28 cellular contexts compared by ENCODE assay signal in the genomic region with DNA sequence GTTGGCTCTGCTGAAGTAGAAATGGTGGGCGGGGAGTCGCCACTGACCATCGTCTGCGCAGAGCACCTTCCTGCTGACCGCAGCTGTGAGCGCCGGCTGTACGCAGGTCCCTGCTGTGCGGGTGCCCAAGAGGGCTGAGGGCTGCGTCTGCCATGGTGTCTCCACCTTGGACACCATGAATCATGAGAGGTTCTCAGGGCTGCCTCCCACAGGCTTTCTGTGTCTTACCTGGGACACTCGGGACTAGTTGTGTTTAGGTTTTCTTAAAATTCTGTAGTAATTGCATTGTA. TPM values are rescaled to one million over a fixed set of nuclear protein-coding genes. Genes with fewer than 3 reads are reported as not detected.
DNase-seq lines count a peak whose midpoint lies in the region; ATAC-seq, FAIRE-seq and TF ChIP-seq lines count a peak whose summit lies in the region.
"Had no signal": no experiment of that assay in that cellular context is flagged by ENCODE, and none has a peak within 500 bp of the region (broad histone marks: within the 10 kb centered on the region; RNA-seq: fewer than 3 reads in every experiment).

No MANE protein-coding gene starts in this region.

- no peak for FAIRE-seq in kidney (lab: Jason Lieb, UNC)
- FAIRE-seq: GM12892, TTC549 had no signal

- peaks cover 3 to 4% of the 10 kb centered on the region in 2 donors for H3K36me3 Mint-ChIP-seq in activated T-cell treated with anti-CD3 and anti-CD28 coated beads, Interleukin-2, amount 50 U/mL, for 72 hours (ENCODE audit: insufficient read depth in 2 of 2)
- H3K36me3 Mint-ChIP-seq in activated T-cell treated with anti-CD3 and anti-CD28 coated beads, Interleukin-2, amount 50 U/mL, for 4 hours (ENCODE audit: insufficient read depth): peaks cover 19% of the 10 kb centered on the region

- H3K27ac Mint-ChIP-seq in activated T-cell treated with anti-CD3 and anti-CD28 coated beads, Interleukin-2, amount 50 U/mL, for 72 hours: peak overlapping the region; percentile 33
- H3K27ac Mint-ChIP-seq: immature natural killer cell; stimulated activated naive B cell treated with anti-CD40 and anti-IgM and Interleukin-4, amounts not matched to agents 10 μg/mL and 1 μg/mL and 100 μg/mL, for 72 hours had no signal

- no peaks in the 10 kb centered on the region for H3K27me3 Mint-ChIP-seq in activated T-cell treated with anti-CD3 and anti-CD28 coated beads, Interleukin-2, amount 50 U/mL, for 72 hours (ENCODE audit: low read depth)
- H3K27me3 Mint-ChIP-seq in activated T-cell treated with anti-CD3 and anti-CD28 coated beads, Interleukin-2, amount 50 U/mL, for 4 hours (ENCODE audit: low read depth): no peaks in the 10 kb centered on the region
- H3K27me3 Mint-ChIP-seq: naive B cell; stimulated activated naive B cell treated with anti-CD40 and anti-IgM and Interleukin-4, amounts not matched to agents 10 μg/mL and 1 μg/mL and 100 μg/mL, for 72 hours had no signal

- H3K4me3 ChIP-seq in kidney (ENCODE audit: low read length in 2 of 2) (no peak overlapping the region), rectal smooth muscle tissue (ENCODE audit: low read length) (no peak overlapping the region), upper lobe of right lung (no peak overlapping the region)
- H3K4me3 ChIP-seq: BLaER1 treated with 17β-estradiol and CSF1 and Interleukin-3, amounts not matched to agents 10 nM and 100 nM; prostate gland; SK-N-MC; suprapubic skin had no signal

- H3K4me1 ChIP-seq in kidney (ENCODE audit: control insufficient read depth in 1 of 2, insufficient read depth in 1 of 2, low read depth in 1 of 2, low read length in 2 of 2) (peaks cover 28 to 30% of the 10 kb centered on the region in 2 donors), rectal smooth muscle tissue (ENCODE audit: control insufficient read depth, insufficient read depth, low read length) (peaks cover 22% of the 10 kb centered on the region), upper lobe of right lung (peaks cover 21% of the 10 kb centered on the region)

- H3K27me3 ChIP-seq in rectal smooth muscle tissue (ENCODE audit: control insufficient read depth, insufficient read depth, low read length) (no peaks in the 10 kb centered on the region), upper lobe of right lung (no peaks in the 10 kb centered on the region)
- H3K27me3 ChIP-seq: BLaER1 treated with 17β-estradiol and CSF1 and Interleukin-3, amounts not matched to agents 10 nM and 100 nM; neutrophil; suprapubic skin had no signal

- no peaks in the 10 kb centered on the region for H3K9me3 Mint-ChIP-seq in activated T-cell treated with anti-CD3 and anti-CD28 coated beads, Interleukin-2, amount 50 U/mL, for 72 hours
- H3K9me3 Mint-ChIP-seq in activated T-cell treated with anti-CD3 and anti-CD28 coated beads, Interleukin-2, amount 50 U/mL, for 4 hours: no peaks in the 10 kb centered on the region
- H3K9me3 Mint-ChIP-seq: immature natural killer cell; naive B cell; stimulated activated naive B cell treated with anti-CD40 and anti-IgM and Interleukin-4, amounts not matched to agents 10 μg/mL and 1 μg/mL and 100 μg/mL, for 72 hours had no signal

- H3K27ac ChIP-seq in kidney (ENCODE audit: low read depth in 2 of 2, low read length in 2 of 2) (peak overlapping the region; percentile 25 to 94), rectal smooth muscle tissue (ENCODE audit: low read depth, low read length) (peak overlapping the region; percentile 92), upper lobe of right lung (peak overlapping the region; percentile 59)
- H3K27ac ChIP-seq: 22Rv1; BLaER1 treated with 17β-estradiol and CSF1 and Interleukin-3, amounts not matched to agents 10 nM and 100 nM; neutrophil; SK-N-MC; suprapubic skin had no signal

- TF ChIP-seq CTCF in kidney (IDR thresholded peaks at IDR 0.05; ENCODE audit: borderline replicate concordance, extremely low read depth, insufficient read depth) (no peak), upper lobe of right lung (IDR thresholded peaks at IDR 0.05) (no peak)

- no peaks in the 10 kb centered on the region for H3K4me1 Mint-ChIP-seq in activated T-cell treated with anti-CD3 and anti-CD28 coated beads, Interleukin-2, amount 50 U/mL, for 72 hours (ENCODE audit: low read depth)
- H3K4me1 Mint-ChIP-seq in activated T-cell treated with anti-CD3 and anti-CD28 coated beads, Interleukin-2, amount 50 U/mL, for 4 hours (ENCODE audit: low read depth): no peaks in the 10 kb centered on the region

- DNase-seq in activated T-cell treated with anti-CD3 and anti-CD28 coated beads, Interleukin-2, amount 50 U/mL, for 72 hours: no peak
- DNase-seq in activated T-cell treated with anti-CD3 and anti-CD28 coated beads, Interleukin-2, amount 50 U/mL, for 4 hours: no peak
- DNase-seq in kidney (peak; percentile 71), upper lobe of right lung (no peak), NCI-H2081 treated with DMSO at 0.1 percent for 48 hours (lab: John Stamatoyannopoulos, UW) (no peak), NCI-H187 treated with DMSO at 0.1 percent for 48 hours (lab: John Stamatoyannopoulos, UW) (no peak), T-helper 9 cell (no peak)
- DNase-seq: activated naive CD4-positive, alpha-beta T cell treated with Interleukin-2 at 50 U/mL for 16 hours; activated T-cell treated with anti-CD3 and anti-CD28 coated beads, Interleukin-2, amount 50 U/mL, for 48 hours; DMS53; HCEC 1CT; immature natural killer cell; MM.1S; naive B cell; NCI-H1105 treated with DMSO at 0.1 percent for 48 hours; NCI-H1930; NCI-H526; OCI-M1; stimulated activated naive B cell treated with anti-CD40 and anti-IgM and Interleukin-4, amounts not matched to agents 10 μg/mL and 1 μg/mL and 100 μg/mL, for 72 hours had no signal

- intact Hi-C loops in kidney (cut with DNase I) (no loop called here), upper lobe of right lung (cut with DNase I) (loop anchor here (5.0 kb wide), 1 partner anchor 450 kb away; no protein-coding TSS in a partner anchor)

- no peak for ATAC-seq in activated T-cell treated with anti-CD3 and anti-CD28 coated beads, Interleukin-2, amount 50 U/mL, for 72 hours (replicated peaks in 1 of 2)
- ATAC-seq in activated T-cell treated with anti-CD3 and anti-CD28 coated beads, Interleukin-2, amount 50 U/mL, for 4 hours: no peak
- ATAC-seq in upper lobe of right lung: no peak
- ATAC-seq: stimulated activated naive B cell treated with anti-CD40 and anti-IgM and Interleukin-4, amounts not matched to agents 10 μg/mL and 1 μg/mL and 100 μg/mL, for 72 hours had no signal

- H3K9me3 ChIP-seq in kidney (ENCODE audit: control insufficient read depth in 1 of 2, low read length in 2 of 2) (no peaks in the 10 kb centered on the region), upper lobe of right lung (no peaks in the 10 kb centered on the region)
- H3K9me3 ChIP-seq: BLaER1 treated with 17β-estradiol and CSF1 and Interleukin-3, amounts not matched to agents 10 nM and 100 nM; neutrophil; prostate gland; suprapubic skin had no signal

- no peak overlapping the region for H3K4me3 Mint-ChIP-seq in activated T-cell treated with anti-CD3 and anti-CD28 coated beads, Interleukin-2, amount 50 U/mL, for 72 hours
- H3K4me3 Mint-ChIP-seq in activated T-cell treated with anti-CD3 and anti-CD28 coated beads, Interleukin-2, amount 50 U/mL, for 4 hours: no peak overlapping the region
- H3K4me3 Mint-ChIP-seq: immature natural killer cell; naive B cell; stimulated activated naive B cell treated with anti-CD40 and anti-IgM and Interleukin-4, amounts not matched to agents 10 μg/mL and 1 μg/mL and 100 μg/mL, for 72 hours had no signal

- H3K36me3 ChIP-seq in kidney (ENCODE audit: control insufficient read depth in 1 of 2, insufficient read depth in 2 of 2, low read length in 2 of 2): peaks cover 8 to 10% of the 10 kb centered on the region in 2 donors
- H3K36me3 ChIP-seq in rectal smooth muscle tissue (ENCODE audit: control insufficient read depth, insufficient read depth, low read length): peaks cover 3% of the 10 kb centered on the region
- no peaks in the 10 kb centered on the region for H3K36me3 ChIP-seq in upper lobe of right lung
- H3K36me3 ChIP-seq: neutrophil, prostate gland had no signal

- peak overlapping the region in 1 of 2 donors; percentile 62 for H3K9ac ChIP-seq in kidney (ENCODE audit: low read length in 2 of 2)
- no peak overlapping the region for H3K9ac ChIP-seq in rectal smooth muscle tissue (ENCODE audit: low read length)

RNA-seq across cellular contexts. Expression of a gene that starts 44.9 kb away (rescaled TPM):
- total RNA-seq in activated T-cell treated with anti-CD3 and anti-CD28 coated beads, Interleukin-2, amount 50 U/mL, for 72 hours: 10 to 100 TPM; 33.6 to 43.5 TPM
- total RNA-seq in activated T-cell treated with anti-CD3 and anti-CD28 coated beads, Interleukin-2, amount 50 U/mL, for 4 hours: 10 to 100 TPM; 38.8 to 58.6 (median 49.9) TPM
- total RNA-seq in kidney (15.9 TPM), upper lobe of right lung (25.7 TPM)
- polyA plus RNA-seq in kidney (ENCODE audit: insufficient read depth, low read depth, low replicate concordance): 21.4 TPM

RNA-seq across cellular contexts. Expression of a gene that starts 45.5 kb away (rescaled TPM):
- 10 to 100 TPM; 12.0 to 15.9 TPM for total RNA-seq in activated T-cell treated with anti-CD3 and anti-CD28 coated beads, Interleukin-2, amount 50 U/mL, for 72 hours
- total RNA-seq in activated T-cell treated with anti-CD3 and anti-CD28 coated beads, Interleukin-2, amount 50 U/mL, for 4 hours: 10 to 100 TPM; 52.3 to 69.3 (median 52.3) TPM
- total RNA-seq in kidney: 29.7 TPM
- polyA plus RNA-seq in kidney (ENCODE audit: insufficient read depth, low read depth, low replicate concordance): 11.6 TPM
- total RNA-seq in upper lobe of right lung: 15.8 TPM
